16 cellular contexts compared by ENCODE assay signal in the genomic region with DNA sequence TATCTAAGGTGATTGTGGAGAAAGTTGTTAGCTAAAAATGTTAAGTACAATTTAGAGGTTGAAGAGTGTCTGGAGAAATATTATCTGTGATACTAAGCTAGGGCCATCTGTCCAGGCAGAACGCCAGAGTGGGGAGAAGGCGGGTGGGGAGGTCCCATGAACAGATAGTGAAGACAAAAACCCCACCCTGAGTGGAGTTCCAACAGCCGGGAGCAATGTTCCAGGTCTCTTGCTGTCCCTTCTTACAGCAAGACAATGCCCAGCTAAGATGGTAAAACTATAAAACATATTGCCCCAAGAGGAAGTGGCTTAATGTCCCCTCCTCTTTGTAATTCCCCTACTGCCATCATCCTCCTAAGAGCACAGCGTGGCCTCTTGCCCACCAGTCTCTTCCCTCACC. TPM values are rescaled to one million over a fixed set of nuclear protein-coding genes. Genes with fewer than 3 reads are reported as not detected.
DNase-seq lines count a peak whose midpoint lies in the region; ATAC-seq, FAIRE-seq and TF ChIP-seq lines count a peak whose summit lies in the region.
"Had no signal": no experiment of that assay in that cellular context is flagged by ENCODE, and none has a peak within 500 bp of the region (broad histone marks: within the 10 kb centered on the region; RNA-seq: fewer than 3 reads in every experiment).

No MANE protein-coding gene starts in this region.

- no peak overlapping the region for H3K4me3 Mint-ChIP-seq in activated naive CD8-positive, alpha-beta T cell treated with anti-CD3 and anti-CD28 coated beads, Interleukin-2, amount 10 ng/mL, durations not matched to agents 7 days and 5 days
- H3K4me3 Mint-ChIP-seq in natural killer cell treated with Interleukin-12 subunit alpha and Interleukin-12 subunit beta and Interleukin-15 and Interleukin-18, amount 100 ng/mL, for 72 hours: peak overlapping the region; percentile 61

- DNase-seq in GM12892 (ENCODE audit: insufficient read length) (no peak), NCI-H524 treated with DMSO at 0.1 percent for 48 hours (lab: John Stamatoyannopoulos, UW) (peak; percentile 54), SKM-1 treated with dmso at 0.1 percent for 144 hours (lab: John Stamatoyannopoulos, UW; ENCODE audit: unreplicated experiment) (no peak), activated gamma-delta T cell treated with Interleukin-2 at 50 U/mL for 16 hours (no peak), SK-N-DZ (ENCODE audit: low spot score) (no peak), NCI-H69 (lab: John Stamatoyannopoulos, UW) (no peak)
- DNase-seq in activated naive CD8-positive, alpha-beta T cell treated with anti-CD3 and anti-CD28 coated beads, Interleukin-2, amount 10 ng/mL, durations not matched to agents 7 days and 5 days: no peak
- no peak for DNase-seq in natural killer cell treated with Interleukin-12 subunit alpha and Interleukin-12 subunit beta and Interleukin-15 and Interleukin-18, amount 100 ng/mL, for 72 hours (ENCODE audit: low spot score)
- DNase-seq: BE2C, DND-41, KG1, NCI-H187, NCI-H526 treated with DMSO at 0.1 percent for 48 hours, SHP77 treated with DMSO at 0.1 percent for 48 hours had no signal

- H3K4me1 Mint-ChIP-seq in activated naive CD8-positive, alpha-beta T cell treated with anti-CD3 and anti-CD28 coated beads, Interleukin-2, amount 10 ng/mL, durations not matched to agents 7 days and 5 days: peaks cover 10% of the 10 kb centered on the region
- H3K4me1 Mint-ChIP-seq in natural killer cell treated with Interleukin-12 subunit alpha and Interleukin-12 subunit beta and Interleukin-15 and Interleukin-18, amount 100 ng/mL, for 72 hours (ENCODE audit: low read depth in 2 of 2): peaks cover 11 to 16% of the 10 kb centered on the region in 2 donors

- peaks cover 7% of the 10 kb centered on the region for H3K36me3 Mint-ChIP-seq in activated naive CD8-positive, alpha-beta T cell treated with anti-CD3 and anti-CD28 coated beads, Interleukin-2, amount 10 ng/mL, durations not matched to agents 7 days and 5 days
- peaks cover 12% of the 10 kb centered on the region for H3K36me3 Mint-ChIP-seq in natural killer cell treated with Interleukin-12 subunit alpha and Interleukin-12 subunit beta and Interleukin-15 and Interleukin-18, amount 100 ng/mL, for 72 hours

- POLR2A ChIA-PET in activated naive CD8-positive, alpha-beta T cell treated with anti-CD3 and anti-CD28 coated beads, Interleukin-2, amount 10 ng/mL, durations not matched to agents 7 days and 5 days (lab: Charles Lee): interaction anchor here (0.9 to 1.0 kb wide), 2 partner anchors 11 to 23 kb away, joined by 3 to 4 read pairs; a partner anchor contains a TSS

- no peak for TF ChIP-seq POLR2A in GM12892 (IDR thresholded peaks at IDR 0.05; ENCODE audit: low read depth, low read length)

- peak overlapping the region; percentile 10 for H3K27ac Mint-ChIP-seq in activated naive CD8-positive, alpha-beta T cell treated with anti-CD3 and anti-CD28 coated beads, Interleukin-2, amount 10 ng/mL, durations not matched to agents 7 days and 5 days
- H3K27ac Mint-ChIP-seq in natural killer cell treated with Interleukin-12 subunit alpha and Interleukin-12 subunit beta and Interleukin-15 and Interleukin-18, amount 100 ng/mL, for 72 hours: peak overlapping the region; percentile 72 to 93

- peaks cover 12% of the 10 kb centered on the region for H3K27me3 Mint-ChIP-seq in activated naive CD8-positive, alpha-beta T cell treated with anti-CD3 and anti-CD28 coated beads, Interleukin-2, amount 10 ng/mL, durations not matched to agents 7 days and 5 days
- peaks cover 8% of the 10 kb centered on the region in 2 donors for H3K27me3 Mint-ChIP-seq in natural killer cell treated with Interleukin-12 subunit alpha and Interleukin-12 subunit beta and Interleukin-15 and Interleukin-18, amount 100 ng/mL, for 72 hours

- H3K9me3 Mint-ChIP-seq in activated naive CD8-positive, alpha-beta T cell treated with anti-CD3 and anti-CD28 coated beads, Interleukin-2, amount 10 ng/mL, durations not matched to agents 7 days and 5 days: peaks cover 6% of the 10 kb centered on the region
- H3K9me3 Mint-ChIP-seq in natural killer cell treated with Interleukin-12 subunit alpha and Interleukin-12 subunit beta and Interleukin-15 and Interleukin-18, amount 100 ng/mL, for 72 hours: peaks cover 5% of the 10 kb centered on the region

- no peak for ATAC-seq in activated naive CD8-positive, alpha-beta T cell treated with anti-CD3 and anti-CD28 coated beads, Interleukin-2, amount 10 ng/mL, durations not matched to agents 7 days and 5 days (ENCODE audit: low read depth)
- peak; percentile 77 to 89 for ATAC-seq in natural killer cell treated with Interleukin-12 subunit alpha and Interleukin-12 subunit beta and Interleukin-15 and Interleukin-18, amount 100 ng/mL, for 72 hours
- ATAC-seq: HCT116 had no signal

- peak; percentile 40 for FAIRE-seq in GM12892 (lab: Jason Lieb, UNC)
- FAIRE-seq: TTC549 had no signal

RNA-seq across cellular contexts. Expression of a gene that starts 10.4 kb away (rescaled TPM):
- polyA plus RNA-seq in GM12892 (2012; ENCODE audit: missing spikeins): 6.9 TPM
- total RNA-seq in activated naive CD8-positive, alpha-beta T cell treated with anti-CD3 and anti-CD28 coated beads, Interleukin-2, amount 10 ng/mL, durations not matched to agents 7 days and 5 days: 10 to 100 TPM; 20.3 to 21.3 TPM
- total RNA-seq in natural killer cell treated with Interleukin-12 subunit alpha and Interleukin-12 subunit beta and Interleukin-15 and Interleukin-18, amount 100 ng/mL, for 72 hours: 100 to 1,000 TPM in 1 of 2 donors, 10 to 100 TPM in 1; 56.7 to 125 TPM
- not detected in 2 replicates for polyA plus RNA-seq in SK-N-DZ (2014; cell fraction: cytosol; rRNA removed)
- polyA plus RNA-seq in SK-N-DZ (2014; cell fraction: nucleus; rRNA removed): not detected in 2 replicates
